Comparison of ENCODE assay signal across 1 cellular context in the genomic region with DNA sequence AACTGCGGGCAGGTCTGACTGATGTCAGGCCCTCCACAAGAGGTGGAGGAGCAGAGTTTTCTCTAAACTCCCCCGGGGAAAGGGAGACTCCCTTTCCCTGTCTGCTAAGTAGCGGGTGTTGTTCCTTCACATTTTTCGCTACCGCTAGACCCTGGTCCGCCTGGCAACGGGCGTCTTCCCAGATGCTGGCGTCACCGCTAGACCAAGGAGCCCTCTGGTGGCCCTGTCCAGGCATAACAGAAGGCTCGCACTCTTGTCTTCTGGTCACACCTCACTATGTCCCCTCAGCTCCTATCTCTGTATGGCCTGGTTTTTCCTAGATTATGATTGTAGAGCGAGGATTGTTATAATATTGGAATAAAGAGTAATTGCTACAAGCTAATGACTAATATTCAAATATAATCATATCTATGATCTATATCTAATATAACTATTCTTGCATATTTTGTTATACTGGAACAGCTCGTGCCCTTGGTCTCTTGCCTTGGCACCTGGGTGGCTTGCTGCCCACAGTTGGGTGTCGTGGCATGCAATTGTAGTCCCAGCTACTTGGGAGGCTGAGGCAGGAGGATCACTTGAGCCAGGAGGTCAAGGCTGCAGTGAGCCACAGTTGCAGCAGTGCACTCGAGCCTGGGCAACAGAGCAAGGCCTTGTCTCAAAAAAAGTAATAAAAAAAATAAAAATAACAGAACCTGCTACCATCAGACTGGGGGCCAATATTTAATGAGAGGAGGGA.
TF ChIP-seq lines count a peak whose summit lies in the region.

No MANE protein-coding gene starts in this region.

TF ChIP-seq in A549, 52 proteins besides CTCF, POLR2A, EP300 and RAD21:
- TF ChIP-seq RFX5 (IDR thresholded peaks at IDR 0.05), result peak; percentile 53; the same call in 1 of the 2 replicates
- 0 out of 3 replicates have a peak, but pooled peaks have one; percentile 18 for TF ChIP-seq SMC3 (IDR thresholded peaks at IDR 0.05)
